ENCODE assay signal across 27 cellular contexts in genomic region chr15:68213991-68214837, GRCh38. TPM values are rescaled to one million over a fixed set of nuclear protein-coding genes. Genes with fewer than 3 reads are reported as not detected.
DNase-seq lines count a peak whose midpoint lies in the region; ATAC-seq, FAIRE-seq and TF ChIP-seq lines count a peak whose summit lies in the region.
"Had no signal": no experiment of that assay in that cellular context is flagged by ENCODE, and none has a peak within 500 bp of the region (broad histone marks: within the 10 kb centered on the region; RNA-seq: fewer than 3 reads in every experiment).

No MANE protein-coding gene starts in this region.

- H3K36me3 ChIP-seq in BLaER1 = peaks cover 34% of the 10 kb centered on the region
- peaks cover 0 to 2% of the 10 kb centered on the region in 2 donors for H3K36me3 ChIP-seq in kidney (ENCODE audit: control insufficient read depth in 1 of 2, insufficient read depth in 2 of 2, low read length in 2 of 2)
- H3K36me3 ChIP-seq in MG63 = peaks cover 47% of the 10 kb centered on the region
- H3K36me3 ChIP-seq: pancreas had no signal

- TF ChIP-seq CTCF in kidney (IDR thresholded peaks at IDR 0.05; ENCODE audit: borderline replicate concordance, extremely low read depth, insufficient read depth) = no peak
- TF ChIP-seq CTCF in foreskin keratinocyte (conservative IDR thresholded peaks at IDR 0.05) = no peak

- ATAC-seq in sciatic nerve (no peak), foreskin keratinocyte (no peak), GM19328 (IDR thresholded peaks at IDR 0.05; ENCODE audit: unreplicated experiment) (no peak)
- ATAC-seq: GM12878; natural killer cell treated with Interleukin-12 subunit alpha and Interleukin-12 subunit beta and Interleukin-15 and Interleukin-18, amount 100 ng/mL, for 72 hours; PC-3 had no signal

- H4K20me1 ChIP-seq in BLaER1 = no peaks in the 10 kb centered on the region

- FAIRE-seq in GM12892 (lab: Jason Lieb, UNC) (no peak), kidney (lab: Jason Lieb, UNC) (no peak)
- FAIRE-seq: GM12878, pancreas, small intestine had no signal

- H3K27me3 ChIP-seq in BLaER1 (no peaks in the 10 kb centered on the region), foreskin keratinocyte (no peaks in the 10 kb centered on the region), MG63 (no peaks in the 10 kb centered on the region)
- H3K27me3 ChIP-seq: pancreas had no signal

- H3K9ac ChIP-seq in BLaER1 (peak overlapping the region; percentile 50; the same call in 1 of the 2 replicates), kidney (ENCODE audit: low read length in 2 of 2) (no peak overlapping the region)

- 0 out of 2 replicates have a peak overlapping the region, but pooled peaks have one; percentile 28 for H3K4me3 ChIP-seq in BLaER1
- no peak overlapping the region for H3K4me3 ChIP-seq in kidney (ENCODE audit: low read length in 2 of 2)
- no peak overlapping the region for H3K4me3 ChIP-seq in MG63
- H3K4me3 ChIP-seq: GM12878, pancreas had no signal

- H3K4me1 ChIP-seq in BLaER1 (peaks cover 69% of the 10 kb centered on the region), kidney (ENCODE audit: control insufficient read depth in 1 of 2, insufficient read depth in 1 of 2, low read depth in 1 of 2, low read length in 2 of 2) (peaks cover 0 to 3% of the 10 kb centered on the region in 2 donors), foreskin keratinocyte (peaks cover 12% of the 10 kb centered on the region)
- H3K4me1 ChIP-seq: pancreas had no signal

- H3K4me2 ChIP-seq in BLaER1 = peak overlapping the region; percentile 88

- peak overlapping the region; percentile 74 for H3K27ac ChIP-seq in BLaER1
- no peak overlapping the region for H3K27ac ChIP-seq in kidney (ENCODE audit: low read depth in 2 of 2, low read length in 2 of 2)
- H3K27ac ChIP-seq in foreskin keratinocyte = no peak overlapping the region
- H3K27ac ChIP-seq: pancreas had no signal

- H3K9me3 ChIP-seq in BLaER1 (peaks cover 2% of the 10 kb centered on the region; the same call in 1 of the 2 replicates), kidney (ENCODE audit: control insufficient read depth in 1 of 2, low read length in 2 of 2) (no peaks in the 10 kb centered on the region), MG63 (no peaks in the 10 kb centered on the region)
- H3K9me3 ChIP-seq: pancreas had no signal

- TF ChIP-seq POLR2A in GM12892 (IDR thresholded peaks at IDR 0.05; ENCODE audit: low read depth, low read length) = peak; percentile 19; the same call in 1 of the 2 replicates

- no peak for DNase-seq in GM12892 (ENCODE audit: insufficient read length)
- peak; percentile 48 for DNase-seq in kidney
- DNase-seq in sciatic nerve (ENCODE audit: low spot score) = peak; percentile 47
- DNase-seq in foreskin keratinocyte = no peak
- DNase-seq in MG63 = no peak
- DNase-seq: ACHN; activated gamma-delta T cell treated with Interleukin-2 at 50 U/mL for 16 hours; activated naive CD8-positive, alpha-beta T cell treated with anti-CD3 and anti-CD28 coated beads, Interleukin-2, amount 10 ng/mL, durations not matched to agents 7 days and 5 days; activated T-cell treated with anti-CD3 and anti-CD28 coated beads, Interleukin-2, amount 50 U/mL, for 24 hours; caudate nucleus; HCEC 1CT; Karpas-422; mammary epithelial cell; NCI-H1436; NCI-H2081 treated with DMSO at 0.1 percent for 48 hours; NCI-H226; NCI-H69; PC-3; retina; SHP77 treated with DMSO at 0.1 percent for 48 hours; small intestine; stimulated activated CD4-positive, alpha-beta T cell treated with anti-CD3 and anti-CD28 coated beads, Interleukin-1b, Interleukin-23, amount 100 ng/mL, for 48 hours had no signal

- intact Hi-C loops in kidney (cut with DNase I) (no loop called here), sciatic nerve (cut with DNase I) (no loop called here)

RNA-seq across cellular contexts. Expression of gene CALML4, which starts 9.1 kb away (rescaled TPM):
- 6.8 TPM for polyA plus RNA-seq in GM12892 (2012; ENCODE audit: missing spikeins)
- 17.4 TPM for total RNA-seq in kidney
- 54.7 TPM for polyA plus RNA-seq in kidney (ENCODE audit: insufficient read depth, low read depth, low replicate concordance)
- total RNA-seq in sciatic nerve = 12.8 TPM
- 4.3 and 4.4 TPM in 2 replicates for total RNA-seq in foreskin keratinocyte
- 5.5 and 8.1 TPM in 2 replicates for polyA plus RNA-seq in foreskin keratinocyte
- total RNA-seq in MG63 (2014; rRNA removed; shearing (Covaris generic); ENCODE audit: low replicate concordance) = 0.82 and 3.3 TPM in 2 replicates

RNA-seq across cellular contexts. Expression of gene CLN6, which starts 15.3 kb away (rescaled TPM):
- polyA plus RNA-seq in GM12892 (2012; ENCODE audit: missing spikeins) = 27.6 TPM
- total RNA-seq in kidney = 36.6 TPM
- 30.8 TPM for polyA plus RNA-seq in kidney (ENCODE audit: insufficient read depth, low read depth, low replicate concordance)
- 15.0 TPM for total RNA-seq in sciatic nerve
- total RNA-seq in foreskin keratinocyte = 27.5 and 29.8 TPM in 2 replicates
- 35.9 and 36.5 TPM in 2 replicates for polyA plus RNA-seq in foreskin keratinocyte
- total RNA-seq in MG63 (2014; rRNA removed; shearing (Covaris generic); ENCODE audit: low replicate concordance) = 29.5 and 38.8 TPM in 2 replicates

Comparison
In these comparisons a context has a peak if more than half of its experiments do, and no peak if none do; other contexts are left out.
1. DNase-seq: peak in kidney (single experiment) and sciatic nerve (single experiment); none in GM12892 (single experiment), foreskin keratinocyte (0 of 2) and MG63 (single experiment).